In genomic region chr1:90723561-90724108, GRCh38 we compare ENCODE assay signal across 1 cellular context.
TF ChIP-seq lines count a peak whose summit lies in the region.

No MANE protein-coding gene starts in this region.

TF ChIP-seq in WTC11, 78 proteins besides CTCF, POLR2A, EP300 and RAD21 (continued from another document):
- TF ChIP-seq ZNF281 (CRISPR knock-in tag; IDR thresholded peaks at IDR 0.05): no peak
- no peak for TF ChIP-seq KAT7 (CRISPR knock-in tag; IDR thresholded peaks at IDR 0.05; ENCODE audit: borderline replicate concordance)
- TF ChIP-seq ATF6 (CRISPR knock-in tag; IDR thresholded peaks at IDR 0.05): no peak
- 0 out of 2 replicates have a peak, but pooled peaks have one; percentile 42 for TF ChIP-seq ARID4B (CRISPR knock-in tag; IDR thresholded peaks at IDR 0.05; ENCODE audit: borderline replicate concordance)
TF ChIP-seq in WTC11: peak in this region for 4.
